ENCODE assay signal across 9 cellular contexts in the genomic region with DNA sequence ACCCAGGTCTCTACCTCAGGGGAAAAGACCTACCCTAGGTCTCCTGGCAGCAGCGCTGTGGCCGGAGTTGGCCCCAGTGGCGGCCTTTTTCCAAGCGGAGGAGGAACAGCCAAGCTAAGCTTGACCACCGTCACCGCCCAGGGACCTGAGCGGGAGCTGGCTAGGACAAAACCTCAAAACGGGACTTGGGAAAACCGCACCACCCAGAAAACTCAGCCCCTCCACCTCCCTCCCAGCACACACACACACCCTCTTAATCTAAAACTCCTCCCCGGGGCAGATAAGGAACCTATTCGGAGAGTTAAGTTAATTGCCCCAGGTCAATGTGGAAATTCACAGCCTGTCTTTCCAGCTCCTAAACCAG. TPM values are rescaled to one million over a fixed set of nuclear protein-coding genes. Genes with fewer than 3 reads are reported as not detected.
DNase-seq lines count a peak whose midpoint lies in the region; TF ChIP-seq lines count a peak whose summit lies in the region.
"Had no signal": no experiment of that assay in that cellular context is flagged by ENCODE, and none has a peak within 500 bp of the region (broad histone marks: within the 10 kb centered on the region; RNA-seq: fewer than 3 reads in every experiment).

No MANE protein-coding gene starts in this region.

- no peak for TF ChIP-seq CTCF in stomach (IDR thresholded peaks at IDR 0.05)

- no peaks in the 10 kb centered on the region for H3K9me3 Mint-ChIP-seq in T-helper 2 cell treated with Interferon-gamma antibody and Interleukin-4, amounts not matched to agents 5 μg/mL and 100 μg/mL, for 36 hours

- peak overlapping the region; percentile 89 for H3K4me3 Mint-ChIP-seq in T-helper 2 cell treated with Interferon-gamma antibody and Interleukin-4, amounts not matched to agents 5 μg/mL and 100 μg/mL, for 36 hours

- no peaks in the 10 kb centered on the region for H3K27me3 ChIP-seq in adipocyte (replicated peaks; ENCODE audit: control insufficient read depth, insufficient read depth, low read length)
- peaks cover 7% of the 10 kb centered on the region; the same call in 1 of the 2 replicates for H3K27me3 ChIP-seq in iPS-20b (ENCODE audit: insufficient read depth, low read length)
- H3K27me3 ChIP-seq in stomach = no peaks in the 10 kb centered on the region

- H3K4me3 ChIP-seq in adipocyte (ENCODE audit: low read length) (peak overlapping the region; percentile 94), iPS-20b (ENCODE audit: low read length) (peak overlapping the region; percentile 92), stomach (peak overlapping the region; percentile 85 to 96 (median 91))

- TF ChIP-seq POLR2A in stomach (IDR thresholded peaks at IDR 0.05) = peak in 1 of 4 donors; percentile 25

- intact Hi-C loops in stomach (cut with DNase I; ENCODE audit: low total_unique reads) = no loop called here

- H3K4me1 Mint-ChIP-seq in T-helper 2 cell treated with Interferon-gamma antibody and Interleukin-4, amounts not matched to agents 5 μg/mL and 100 μg/mL, for 36 hours (ENCODE audit: low read depth) = peaks cover 26% of the 10 kb centered on the region

- no peak for DNase-seq in T-helper 2 cell treated with Interferon-gamma antibody and Interleukin-4, amounts not matched to agents 5 μg/mL and 100 μg/mL, for 36 hours (ENCODE audit: low spot score)
- DNase-seq in T-helper 2 cell (no peak), adipocyte (ENCODE audit: low read depth) (no peak), stomach (peak; percentile 69), AG20443 (ENCODE audit: low spot score) (no peak), OCI-M2 (lab: John Stamatoyannopoulos, UW; ENCODE audit: unreplicated experiment) (no peak), EL (no peak)
- DNase-seq: stimulated activated CD8-positive, alpha-beta memory T cell treated with anti-CD3 and anti-CD28 coated beads, Interleukin-4, amount 100 ng/mL, for 48 hours had no signal

- 11 to 31% (median 18%) methylated on average over 11 of the region's 11 CpGs for WGBS in stomach, 5 donors

- H3K9me3 ChIP-seq in adipocyte (ENCODE audit: control insufficient read depth, low read length) = no peaks in the 10 kb centered on the region
- H3K9me3 ChIP-seq in iPS-20b (ENCODE audit: insufficient read depth, low read depth, low read length) = no peaks in the 10 kb centered on the region
- no peaks in the 10 kb centered on the region for H3K9me3 ChIP-seq in stomach

- H3K4me1 ChIP-seq in adipocyte (ENCODE audit: control insufficient read depth, insufficient read depth, low read length) (peaks cover 28% of the 10 kb centered on the region), iPS-20b (ENCODE audit: insufficient read depth, low read length) (peaks cover 16% of the 10 kb centered on the region; the same call in 1 of the 2 replicates), stomach (peaks cover 33 to 42% (median 37%) of the 10 kb centered on the region in 4 donors)

- no peak overlapping the region for H3K27ac Mint-ChIP-seq in T-helper 2 cell treated with Interferon-gamma antibody and Interleukin-4, amounts not matched to agents 5 μg/mL and 100 μg/mL, for 36 hours

- H3K27ac ChIP-seq in iPS-20b (ENCODE audit: low read length) (no peak overlapping the region), stomach (peak overlapping the region; percentile 89 to 96 (median 92))

- TF ChIP-seq EP300 in stomach (IDR thresholded peaks at IDR 0.05) = no peak

- peaks cover 2% of the 10 kb centered on the region for H3K36me3 Mint-ChIP-seq in T-helper 2 cell treated with Interferon-gamma antibody and Interleukin-4, amounts not matched to agents 5 μg/mL and 100 μg/mL, for 36 hours (ENCODE audit: low read depth)

- no peaks in the 10 kb centered on the region for H3K36me3 ChIP-seq in adipocyte (ENCODE audit: control insufficient read depth, insufficient read depth, low read length, severe bottlenecking)
- no peaks in the 10 kb centered on the region for H3K36me3 ChIP-seq in iPS-20b (ENCODE audit: insufficient read depth, low read depth, low read length)
- H3K36me3 ChIP-seq in stomach = no peaks in the 10 kb centered on the region

- peaks cover 12% of the 10 kb centered on the region for H3K27me3 Mint-ChIP-seq in T-helper 2 cell treated with Interferon-gamma antibody and Interleukin-4, amounts not matched to agents 5 μg/mL and 100 μg/mL, for 36 hours (ENCODE audit: low read depth)

- H3K9ac ChIP-seq in adipocyte (ENCODE audit: low read length) (peak overlapping the region; percentile 81), iPS-20b (ENCODE audit: low read depth, low read length) (peak overlapping the region; percentile 78; the same call in 1 of the 2 replicates)

RNA-seq across cellular contexts. Expression of gene TRERF1, which starts 2.7 kb away (rescaled TPM):
- 1 to 10 TPM; 4.1 to 8.1 (median 5.9) TPM for total RNA-seq in stomach
- 1 to 10 TPM; 2.1 to 4.1 (median 2.1) TPM for polyA plus RNA-seq in stomach
